18 cellular contexts compared by ENCODE assay signal in genomic region chr12:53067993-53068770, GRCh38. TPM values are rescaled to one million over a fixed set of nuclear protein-coding genes. Genes with fewer than 3 reads are reported as not detected.
A peak's percentile ranks its signal among the peaks of the same experiment; 100 is the strongest.
DNase-seq lines count a peak whose midpoint lies in the region; ATAC-seq and TF ChIP-seq lines count a peak whose summit lies in the region.
"Had no signal": no experiment of that assay in that cellular context is flagged by ENCODE, and none has a peak within 500 bp of the region (broad histone marks: within the 10 kb centered on the region; RNA-seq: fewer than 3 reads in every experiment).

No MANE protein-coding gene starts in this region.

- TF ChIP-seq CTCF in RWPE2 (IDR thresholded peaks at IDR 0.05; ENCODE audit: poor library complexity, severe bottlenecking) = no peak

- H3K4me3 ChIP-seq in CD4-positive, alpha-beta memory T cell (ENCODE audit: low read length in 2 of 2) = no peak overlapping the region
- H3K4me3 ChIP-seq in RWPE2 (ENCODE audit: severe bottlenecking) = no peak overlapping the region
- H3K4me3 ChIP-seq in right cardiac atrium (ENCODE audit: low read length) = no peak overlapping the region
- no peak overlapping the region for H3K4me3 ChIP-seq in skeletal muscle tissue (ENCODE audit: low read length in 3 of 3)
- H3K4me3 ChIP-seq: skin epidermis had no signal

- no peaks in the 10 kb centered on the region for H3K9me3 ChIP-seq in CD4-positive, alpha-beta memory T cell (ENCODE audit: control insufficient read depth in 1 of 2, low read length in 2 of 2)
- H3K9me3 ChIP-seq in RWPE2 (ENCODE audit: severe bottlenecking) = no peaks in the 10 kb centered on the region
- no peaks in the 10 kb centered on the region for H3K9me3 ChIP-seq in right cardiac atrium (ENCODE audit: control insufficient read depth, low read length)
- H3K9me3 ChIP-seq in skeletal muscle tissue (ENCODE audit: control insufficient read depth in 3 of 3, low read length in 3 of 3) = no peaks in the 10 kb centered on the region

- CTCF ChIA-PET in CD4-positive, alpha-beta memory T cell (lab: Charles Lee; ENCODE audit: partially characterized antibody) = interaction anchor here (0.7 to 27.0 kb wide), 8 partner anchors 9 to 92 kb away, joined by 3 to 511 read pairs (median 20); partner anchors contain the start of genes IGFBP6, SOAT2 and SPRYD3

- no peaks in the 10 kb centered on the region for H3K9me3 Mint-ChIP-seq in CD4-positive, alpha-beta memory T cell
- H3K9me3 Mint-ChIP-seq: stimulated activated naive CD8-positive, alpha-beta T cell treated with anti-CD3 and anti-CD28 coated beads, Interleukin-15, Interleukin-2, amounts not matched to agents 100 ng/mL and 50 ng/mL, for 24 hours; WTC11 had no signal

- intact Hi-C loops in CD4-positive, alpha-beta memory T cell (cut with micrococcal nuclease) = loop anchor here (2.0 to 5.0 kb wide), 3 partner anchors 124 to 277 kb away; no protein-coding TSS in a partner anchor
- intact Hi-C loops in right cardiac atrium (cut with DNase I) = loop anchor here (2.0 to 10.0 kb wide), 4 partner anchors 31 to 129 kb away; no protein-coding TSS in a partner anchor

- no peak overlapping the region for H3K4me3 Mint-ChIP-seq in CD4-positive, alpha-beta memory T cell
- H3K4me3 Mint-ChIP-seq: activated CD8-positive, alpha-beta memory T cell treated with anti-CD3 and anti-CD28 coated beads, Interleukin-2, amount 10 ng/mL, durations not matched to agents 7 days and 5 days; stimulated activated naive CD8-positive, alpha-beta T cell treated with anti-CD3 and anti-CD28 coated beads, Interleukin-15, Interleukin-2, amounts not matched to agents 100 ng/mL and 50 ng/mL, for 24 hours; WTC11 had no signal

- H3K27ac ChIP-seq in CD4-positive, alpha-beta memory T cell (ENCODE audit: low read depth, low read length) = no peak overlapping the region
- H3K27ac ChIP-seq in RWPE2 (ENCODE audit: poor library complexity, severe bottlenecking) (peak overlapping the region; percentile 46), right cardiac atrium (ENCODE audit: low read length) (no peak overlapping the region), skeletal muscle tissue (ENCODE audit: low read depth, low read length) (peak overlapping the region; percentile 29)

- ATAC-seq in RWPE2 (ENCODE audit: low read depth) (no peak), right cardiac atrium (no peak), GM21360 (IDR thresholded peaks at IDR 0.05; ENCODE audit: unreplicated experiment) (no peak), GM18502 (IDR thresholded peaks at IDR 0.05; ENCODE audit: poor library complexity, unreplicated experiment) (no peak)
- ATAC-seq: activated CD8-positive, alpha-beta memory T cell treated with anti-CD3 and anti-CD28 coated beads, Interleukin-2, amount 10 ng/mL, durations not matched to agents 7 days and 5 days; PC-3; WTC11 had no signal

- no peak overlapping the region for H3K9ac ChIP-seq in skeletal muscle tissue (ENCODE audit: low read depth in 1 of 3, low read length in 3 of 3)

- DNase-seq in CD4-positive, alpha-beta memory T cell = no peak
- no peak for DNase-seq in RWPE2 (ENCODE audit: low spot score)
- peak; percentile 22 to 63 (median 61) for DNase-seq in right cardiac atrium
- no peak for DNase-seq in cerebellar nuclear complex (lab: John Stamatoyannopoulos, UW)
- no peak for DNase-seq in globus pallidus (ENCODE audit: low spot score)
- DNase-seq: activated CD8-positive, alpha-beta memory T cell treated with anti-CD3 and anti-CD28 coated beads, Interleukin-2, amount 10 ng/mL, durations not matched to agents 7 days and 5 days; cortex of kidney; DND-41; hypothalamus; NCI-H524; PC-3 had no signal

- POLR2A ChIA-PET in CD4-positive, alpha-beta memory T cell (lab: Charles Lee; ENCODE audit: partially characterized antibody) = interaction anchor here (0.7 to 5.1 kb wide), 6 partner anchors 10 to 112 kb away, joined by 3 to 36 read pairs (median 6); partner anchors contain the start of genes CSAD, IGFBP6, SOAT2 and SPRYD3

- peaks cover 25 to 81% of the 10 kb centered on the region in 2 donors for H3K36me3 Mint-ChIP-seq in CD4-positive, alpha-beta memory T cell
- H3K36me3 Mint-ChIP-seq: WTC11 had no signal

- no peaks in the 10 kb centered on the region for H3K27me3 ChIP-seq in CD4-positive, alpha-beta memory T cell (ENCODE audit: insufficient read depth, low read length)
- H3K27me3 ChIP-seq in RWPE2 (ENCODE audit: insufficient read depth, poor library complexity, severe bottlenecking) (no peaks in the 10 kb centered on the region), right cardiac atrium (ENCODE audit: control insufficient read depth, insufficient read depth) (no peaks in the 10 kb centered on the region), skeletal muscle tissue (ENCODE audit: control insufficient read depth in 3 of 3, insufficient read depth in 3 of 3, low read length in 3 of 3) (no peaks in the 10 kb centered on the region)

- no peaks in the 10 kb centered on the region for H3K27me3 Mint-ChIP-seq in CD4-positive, alpha-beta memory T cell
- H3K27me3 Mint-ChIP-seq: activated CD8-positive, alpha-beta memory T cell treated with anti-CD3 and anti-CD28 coated beads, Interleukin-2, amount 10 ng/mL, durations not matched to agents 7 days and 5 days; stimulated activated naive CD8-positive, alpha-beta T cell treated with anti-CD3 and anti-CD28 coated beads, Interleukin-15, Interleukin-2, amounts not matched to agents 100 ng/mL and 50 ng/mL, for 24 hours had no signal

- peaks cover 11% of the 10 kb centered on the region for H3K4me1 ChIP-seq in CD4-positive, alpha-beta memory T cell (ENCODE audit: insufficient read depth, low read length)
- H3K4me1 ChIP-seq in RWPE2 (ENCODE audit: insufficient read depth, poor library complexity, severe bottlenecking) (peaks cover 44% of the 10 kb centered on the region), right cardiac atrium (ENCODE audit: control insufficient read depth, insufficient read depth, low read length) (peaks cover 22% of the 10 kb centered on the region), skeletal muscle tissue (ENCODE audit: control insufficient read depth in 3 of 3, insufficient read depth in 3 of 3, low read length in 3 of 3) (peaks cover 65 to 70% (median 68%) of the 10 kb centered on the region in 3 donors)

- peaks cover 12 to 19% (median 16%) of the 10 kb centered on the region in 4 donors for H3K4me1 Mint-ChIP-seq in CD4-positive, alpha-beta memory T cell

- peaks cover 44% of the 10 kb centered on the region for H3K36me3 ChIP-seq in CD4-positive, alpha-beta memory T cell (ENCODE audit: insufficient read depth, low read length)
- H3K36me3 ChIP-seq in RWPE2 (ENCODE audit: low read depth) (peaks cover 43% of the 10 kb centered on the region), skeletal muscle tissue (ENCODE audit: control insufficient read depth in 3 of 3, insufficient read depth in 3 of 3, low read length in 3 of 3) (peaks cover 21 to 26% (median 23%) of the 10 kb centered on the region in 3 donors)

- peak overlapping the region in 5 of 7 donors; percentile 35 to 75 (median 51) for H3K27ac Mint-ChIP-seq in CD4-positive, alpha-beta memory T cell
- H3K27ac Mint-ChIP-seq: stimulated activated naive CD8-positive, alpha-beta T cell treated with anti-CD3 and anti-CD28 coated beads, Interleukin-15, Interleukin-2, amounts not matched to agents 100 ng/mL and 50 ng/mL, for 24 hours; WTC11 had no signal

- 84% methylated on average over 13 of the region's 13 CpGs for WGBS in right cardiac atrium

RNA-seq across cellular contexts. Expression of gene SPRYD3, which starts 11.0 kb away (rescaled TPM):
- total RNA-seq in CD4-positive, alpha-beta memory T cell = 10 to 100 TPM; 54.3 to 59.3 TPM
- polyA plus RNA-seq in CD4-positive, alpha-beta memory T cell = 10 to 100 TPM; 54.2 to 71.7 TPM
- total RNA-seq in right cardiac atrium (10 to 100 TPM; 40.8 to 59.6 (median 47.1) TPM), skeletal muscle tissue (13.0 TPM)
- polyA plus RNA-seq in right cardiac atrium = 29.4 TPM

RNA-seq across cellular contexts. Expression of gene TNS2, which starts 18.3 kb away (rescaled TPM):
- 1 to 10 TPM; 6.3 to 7.2 TPM for total RNA-seq in CD4-positive, alpha-beta memory T cell
- polyA plus RNA-seq in CD4-positive, alpha-beta memory T cell = under 1 TPM; 0.27 to 0.45 TPM
- total RNA-seq in right cardiac atrium = 100 to 1,000 TPM; 104 to 145 (median 116) TPM
- polyA plus RNA-seq in right cardiac atrium = 155 TPM
- total RNA-seq in skeletal muscle tissue = 21.9 TPM

RNA-seq across cellular contexts. Expression of gene IGFBP6, which starts 29.3 kb away (rescaled TPM):
- under 1 TPM in 1 of 2 experiments, not detected in 1; 0.61 TPM for total RNA-seq in CD4-positive, alpha-beta memory T cell
- 1 to 10 TPM in 1 of 2 donors, under 1 TPM in 1; 0.53 to 1.5 TPM for polyA plus RNA-seq in CD4-positive, alpha-beta memory T cell
- 100 to 1,000 TPM in 3 of 4 donors, 10 to 100 TPM in 1; 49.7 to 178 (median 146) TPM for total RNA-seq in right cardiac atrium
- polyA plus RNA-seq in right cardiac atrium = 130 TPM
- 89.8 TPM for total RNA-seq in skeletal muscle tissue
- polyA plus RNA-seq: neural cell had no signal

RNA-seq across cellular contexts. Expression of gene SOAT2, which starts 35.1 kb away (rescaled TPM):
- under 1 TPM; 0.26 to 0.42 TPM for total RNA-seq in CD4-positive, alpha-beta memory T cell
- under 1 TPM; 0.20 to 0.85 TPM for polyA plus RNA-seq in CD4-positive, alpha-beta memory T cell
- under 1 TPM in 2 of 4 donors, not detected in 2; 0.17 to 0.18 TPM for total RNA-seq in right cardiac atrium
- polyA plus RNA-seq in right cardiac atrium = 0.07 TPM
- total RNA-seq in skeletal muscle tissue = under 0.01 TPM
- total RNA-seq: WTC11 had no signal
- polyA plus RNA-seq: neural cell had no signal

Comparison
In these comparisons a context has a peak if more than half of its experiments do, and no peak if none do; other contexts are left out.
1. DNase-seq: peak in right cardiac atrium (3 of 3); none in CD4-positive, alpha-beta memory T cell (0 of 5), RWPE2 (single experiment), cerebellar nuclear complex (0 of 2) and globus pallidus (single experiment).
2. H3K27ac ChIP-seq: peak in RWPE2 (single experiment) and skeletal muscle tissue (single experiment); none in CD4-positive, alpha-beta memory T cell (single experiment) and right cardiac atrium (single experiment).
3. RNA of gene IGFBP6, which starts 29.3 kb away (total RNA-seq): 49.7 to 178 TPM in right cardiac atrium and 89.8 TPM in skeletal muscle tissue (single experiment); 0.61 TPM in CD4-positive, alpha-beta memory T cell; every median in the first group is over 10 times any median in the second.